In genomic region chr21:38256599-38257302, GRCh38 we compare ENCODE assay signal across 23 cellular contexts. TPM values are rescaled to one million over a fixed set of nuclear protein-coding genes. Genes with fewer than 3 reads are reported as not detected.
DNase-seq lines count a peak whose midpoint lies in the region; ATAC-seq, FAIRE-seq and TF ChIP-seq lines count a peak whose summit lies in the region.
"Had no signal": no experiment of that assay in that cellular context is flagged by ENCODE, and none has a peak within 500 bp of the region (broad histone marks: within the 10 kb centered on the region; RNA-seq: fewer than 3 reads in every experiment).

Gene KCNJ15 (plus strand): TSS chr21:38256991. CDS start chr21:38299262, 42,271 bp downstream.

- H3K9me3 Mint-ChIP-seq in stimulated activated memory B cell treated with anti-CD40 and anti-IgM and Interleukin-4, amounts not matched to agents 10 μg/mL and 1 μg/mL and 100 μg/mL, for 72 hours, result no peaks in the 10 kb centered on the region
- H3K9me3 Mint-ChIP-seq: T-helper 1 cell treated with Interleukin-12 subunit alpha and Interleukin-12 subunit beta and Interleukin-4 antibody, amounts not matched to agents 30 μg/mL and 1 μg/mL, for 36 hours had no signal

- H3K4me3 ChIP-seq in A549 (no peak within 1 kb of the TSS), body of pancreas (peak within 1 kb of the TSS in 1 of 2 donors; percentile 7), left lung (peak within 1 kb of the TSS; percentile 10 to 36), skeletal muscle cell (ENCODE audit: low read depth, low read length) (peak within 1 kb of the TSS; percentile 10)
- H3K4me3 ChIP-seq: BLaER1 had no signal

- CTCF ChIA-PET in A549 (lab: Yijun Ruan, JAX), result no interaction called here

- H3K27me3 ChIP-seq in body of pancreas (no peaks in the 10 kb centered on the region), left lung (no peaks in the 10 kb centered on the region)
- H3K27me3 ChIP-seq: BLaER1 had no signal

- ATAC-seq in A549, result no peak
- peak; percentile 33 for ATAC-seq in body of pancreas
- ATAC-seq in left lung, result peak; percentile 43
- ATAC-seq in HG03457 (IDR thresholded peaks at IDR 0.05; ENCODE audit: unreplicated experiment), result no peak
- no peak for ATAC-seq in stimulated activated memory B cell treated with anti-CD40 and anti-IgM and Interleukin-4, amounts not matched to agents 10 μg/mL and 1 μg/mL and 100 μg/mL, for 72 hours
- ATAC-seq: naive thymus-derived CD4-positive, alpha-beta T cell had no signal

- TF ChIP-seq CTCF in A549 (IDR thresholded peaks at IDR 0.05) (no peak), body of pancreas (IDR thresholded peaks at IDR 0.05) (no peak), left lung (IDR thresholded peaks at IDR 0.05) (no peak)

- no peaks in the 10 kb centered on the region for H3K36me3 Mint-ChIP-seq in stimulated activated memory B cell treated with anti-CD40 and anti-IgM and Interleukin-4, amounts not matched to agents 10 μg/mL and 1 μg/mL and 100 μg/mL, for 72 hours
- H3K36me3 Mint-ChIP-seq: naive thymus-derived CD4-positive, alpha-beta T cell had no signal

- H3K27ac ChIP-seq in A549 (peak within 1 kb of the TSS; percentile 14 to 46; a peak in 4 of 6 replicates), body of pancreas (peak within 1 kb of the TSS; percentile 4 to 74 (median 34)), left lung (peak within 1 kb of the TSS; percentile 85 to 92)
- H3K27ac ChIP-seq: BLaER1 had no signal

- H3K27ac Mint-ChIP-seq in stimulated activated memory B cell treated with anti-CD40 and anti-IgM and Interleukin-4, amounts not matched to agents 10 μg/mL and 1 μg/mL and 100 μg/mL, for 72 hours, result no peak within 1 kb of the TSS
- H3K27ac Mint-ChIP-seq: naive thymus-derived CD4-positive, alpha-beta T cell; T-helper 1 cell treated with Interleukin-12 subunit alpha and Interleukin-12 subunit beta and Interleukin-4 antibody, amounts not matched to agents 30 μg/mL and 1 μg/mL, for 36 hours had no signal

- no peak for TF ChIP-seq POLR2A in A549 (IDR thresholded peaks at IDR 0.05; ENCODE audit: low read length)
- TF ChIP-seq POLR2A in body of pancreas (IDR thresholded peaks at IDR 0.05), result peak in 1 of 3 donors; percentile 14

- no peaks in the 10 kb centered on the region for H3K4me1 Mint-ChIP-seq in stimulated activated memory B cell treated with anti-CD40 and anti-IgM and Interleukin-4, amounts not matched to agents 10 μg/mL and 1 μg/mL and 100 μg/mL, for 72 hours

- H3K9me3 ChIP-seq in A549 (no peaks in the 10 kb centered on the region), body of pancreas (no peaks in the 10 kb centered on the region), left lung (no peaks in the 10 kb centered on the region)

- intact Hi-C loops in body of pancreas (cut with DNase I) (no loop called here), left lung (cut with DNase I) (no loop called here)

- no peaks in the 10 kb centered on the region for H3K27me3 Mint-ChIP-seq in stimulated activated memory B cell treated with anti-CD40 and anti-IgM and Interleukin-4, amounts not matched to agents 10 μg/mL and 1 μg/mL and 100 μg/mL, for 72 hours

- no peak for TF ChIP-seq EP300 in A549 (IDR thresholded peaks at IDR 0.05)

- H3K4me3 Mint-ChIP-seq in stimulated activated memory B cell treated with anti-CD40 and anti-IgM and Interleukin-4, amounts not matched to agents 10 μg/mL and 1 μg/mL and 100 μg/mL, for 72 hours, result no peak within 1 kb of the TSS
- H3K4me3 Mint-ChIP-seq: naive thymus-derived CD4-positive, alpha-beta T cell; T-helper 1 cell treated with Interleukin-12 subunit alpha and Interleukin-12 subunit beta and Interleukin-4 antibody, amounts not matched to agents 30 μg/mL and 1 μg/mL, for 36 hours had no signal

- no peak for FAIRE-seq in A549 (lab: Jason Lieb, UNC)
- FAIRE-seq: A204.1, D721Med had no signal

- no peak for TF ChIP-seq RAD21 in A549 (conservative IDR thresholded peaks at IDR 0.05 in 1 of 2, IDR thresholded peaks at IDR 0.05 in 1 of 2)

- H3K4me1 ChIP-seq in A549, result peaks cover 36% of the 10 kb centered on the region
- H3K4me1 ChIP-seq in body of pancreas, result peaks cover 31% of the 10 kb centered on the region
- H3K4me1 ChIP-seq in left lung, result peaks cover 8 to 46% of the 10 kb centered on the region in 2 donors

- H3K4me2 ChIP-seq in A549, result no peak within 1 kb of the TSS

- 88% methylated on average over 5 of the region's 5 CpGs for WGBS in A549 (ENCODE audit: missing lambda C conversion rate)
- WGBS in body of pancreas, 2 donors, result 18 to 28% methylated on average over 5 of the region's 5 CpGs

- no peaks in the 10 kb centered on the region for H3K36me3 ChIP-seq in body of pancreas (replicated peaks in 1 of 2; ENCODE audit: insufficient read depth in 1 of 2, low read depth in 2 of 2)
- H3K36me3 ChIP-seq in left lung, result no peaks in the 10 kb centered on the region
- H3K36me3 ChIP-seq: BLaER1 had no signal

- DNase-seq in A549 (ENCODE audit: low read depth in 1 of 2, low spot score in 1 of 2) (no peak), body of pancreas (no peak), left lung (no peak), skeletal muscle cell (ENCODE audit: low read depth) (no peak), DMS 273 (lab: John Stamatoyannopoulos, UW; ENCODE audit: unreplicated experiment) (no peak), NCI-H146 treated with DMSO at 0.1 percent for 48 hours (lab: John Stamatoyannopoulos, UW; ENCODE audit: unreplicated experiment) (no peak)
- DNase-seq: activated CD4-positive, alpha-beta T cell treated with anti-CD3 and anti-CD28 coated beads, Interleukin-2, amount 50 U/mL, for 4 hours; activated gamma-delta T cell; effector CD8-positive, alpha-beta T cell; H7; head of caudate nucleus; naive thymus-derived CD4-positive, alpha-beta T cell; NCI-H1436; SHP77 treated with DMSO at 0.1 percent for 48 hours; stimulated activated CD8-positive, alpha-beta memory T cell treated with anti-CD3 and anti-CD28 coated beads, Interleukin-4, amount 100 ng/mL, for 48 hours had no signal

- POLR2A ChIA-PET in A549 (lab: Yijun Ruan, JAX), result no interaction called here

TF ChIP-seq in A549, 52 proteins besides CTCF, POLR2A, EP300 and RAD21:
- TF ChIP-seq EHF (CRISPR knock-in tag; IDR thresholded peaks at IDR 0.05) (no peak), BCL3 (IDR thresholded peaks at IDR 0.05) (no peak), JUNB (IDR thresholded peaks at IDR 0.05) (no peak), CEBPB (IDR thresholded peaks at IDR 0.05) (no peak), KDM5A (IDR thresholded peaks at IDR 0.05) (no peak), ZC3H11A (IDR thresholded peaks at IDR 0.05) (no peak), ZSCAN20 (CRISPR knock-in tag; IDR thresholded peaks at IDR 0.05) (no peak), SMC3 (IDR thresholded peaks at IDR 0.05) (no peak), HOXB5 (CRISPR knock-in tag; IDR thresholded peaks at IDR 0.05) (no peak), CBX8 (IDR thresholded peaks at IDR 0.05) (no peak), ATOH8 (CRISPR knock-in tag; IDR thresholded peaks at IDR 0.05; ENCODE audit: low read depth) (no peak), CHD2 (IDR thresholded peaks at IDR 0.05; ENCODE audit: low read length, partially characterized antibody) (no peak), ZFP36 (IDR thresholded peaks at IDR 0.05; ENCODE audit: borderline replicate concordance, partially characterized antibody) (no peak), HES2 (IDR thresholded peaks at IDR 0.05) (no peak), FOSB (CRISPR knock-in tag; IDR thresholded peaks at IDR 0.05) (no peak), CBX2 (IDR thresholded peaks at IDR 0.05; ENCODE audit: borderline replicate concordance, low read depth) (no peak), PHF8 (IDR thresholded peaks at IDR 0.05; ENCODE audit: borderline replicate concordance, low read depth) (no peak), RCOR1 (IDR thresholded peaks at IDR 0.05; ENCODE audit: low read depth, low read length) (no peak), ESRRA (IDR thresholded peaks at IDR 0.05; ENCODE audit: borderline replicate concordance, low read length) (no peak)

RNA-seq across cellular contexts. Expression of gene KCNJ15, which starts in this region (rescaled TPM):
- 0.19 and 0.30 TPM in 2 replicates for polyA plus RNA-seq in A549 (2011; rRNA removed)
- 0.01 and 0.08 TPM in 2 replicates for polyA plus RNA-seq in A549 (2012; cell fraction: cytosol; rRNA removed)
- 0.05 TPM in 1 of 2 replicates, not detected in the other for polyA plus RNA-seq in A549 (2012; cell fraction: nucleus; rRNA removed)
- polyA plus RNA-seq in A549 (2017; fragmentation: RNase III; extraction: RNeasy Plus Mini Kit Qiagen cat#74134 plus additional on column Dnase treatment), result 0.05 to 0.30 TPM in 2 of 3 replicates, not detected in the other
- polyA minus RNA-seq in A549 (2011; rRNA and poly(A)+ RNA removed), result 0.29 and 0.54 TPM in 2 replicates
- 10 to 100 TPM; 23.1 to 27.5 TPM for total RNA-seq in body of pancreas
- 100 to 1,000 TPM in 1 of 2 donors, 10 to 100 TPM in 1; 87.3 to 103 TPM for total RNA-seq in left lung
- total RNA-seq: G401, H7, temporal lobe had no signal
- polyA plus RNA-seq: naive thymus-derived CD4-positive, alpha-beta T cell had no signal

Comparison
In these comparisons a context has a peak if more than half of its experiments do, and no peak if none do; other contexts are left out.
1. ATAC-seq: peak in body of pancreas (single experiment) and left lung (single experiment); none in A549 (0 of 2), HG03457 (single experiment) and stimulated activated memory B cell treated with anti-CD40 and anti-IgM and Interleukin-4, amounts not matched to agents 10 μg/mL and 1 μg/mL and 100 μg/mL, for 72 hours (single experiment).
2. H3K27ac ChIP-seq: peak in every context shown above with its lines; median percentile 88 in left lung; 34 in body of pancreas; 30 in A549.